ENCODE assay signal across 24 cellular contexts in the genomic region with DNA sequence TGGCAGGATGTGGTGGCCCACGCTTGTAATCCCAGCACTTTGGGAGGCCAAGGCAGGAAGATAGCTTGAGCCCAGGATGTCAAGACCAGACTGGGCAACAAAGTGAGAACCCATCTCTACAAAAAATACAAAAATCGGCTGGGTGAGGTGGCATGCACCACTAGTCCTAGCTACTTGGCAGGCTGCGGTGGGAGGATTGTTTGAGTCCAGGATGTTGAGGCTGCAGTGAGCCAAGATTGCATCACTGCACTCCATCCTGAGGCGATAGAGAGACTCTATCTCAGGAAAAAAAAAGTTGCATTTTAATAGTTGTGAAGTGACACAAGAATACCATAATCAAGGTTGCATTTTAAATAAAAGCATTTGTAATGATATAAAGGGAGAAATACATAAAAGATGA.
"Had no signal": no experiment of that assay in that cellular context is flagged by ENCODE, and none has a peak within 500 bp of the region (broad histone marks: within the 10 kb centered on the region; RNA-seq: fewer than 3 reads in every experiment).

No MANE protein-coding gene starts in this region.

- H3K9me3 ChIP-seq: colonic mucosa, vagina had no signal

- H3K4me3 Mint-ChIP-seq: dendritic cell treated with granulocyte-macrophage colony-stimulating factor and Interleukin-4, amounts not matched to agents 40 ng/mL and 50 ng/mL, for 4 days; memory B cell; natural killer cell; stimulated activated naive B cell treated with anti-CD40 and anti-IgM and Interleukin-4, amounts not matched to agents 10 μg/mL and 1 μg/mL and 100 μg/mL, for 72 hours; stimulated activated naive CD8-positive, alpha-beta T cell treated with anti-CD3 and anti-CD28 coated beads, Interleukin-15, Interleukin-2, amounts not matched to agents 100 ng/mL and 50 ng/mL, for 24 hours had no signal

- H3K27ac Mint-ChIP-seq: dendritic cell treated with granulocyte-macrophage colony-stimulating factor and Interleukin-4, amounts not matched to agents 40 ng/mL and 50 ng/mL, for 4 days; memory B cell; natural killer cell; stimulated activated naive B cell treated with anti-CD40 and anti-IgM and Interleukin-4, amounts not matched to agents 10 μg/mL and 1 μg/mL and 100 μg/mL, for 72 hours; stimulated activated naive CD8-positive, alpha-beta T cell treated with anti-CD3 and anti-CD28 coated beads, Interleukin-15, Interleukin-2, amounts not matched to agents 100 ng/mL and 50 ng/mL, for 24 hours had no signal

- H3K4me2 ChIP-seq: hepatocyte had no signal

- DNase-seq: colonic mucosa; effector CD8-positive, alpha-beta T cell; head of caudate nucleus; kidney; left ventricle myocardium inferior; lower lobe of right lung; natural killer cell; occipital lobe; ovary; posterior cingulate gyrus; psoas muscle; right cardiac atrium; spleen; stimulated activated CD4-positive, alpha-beta T cell treated with anti-CD3 and anti-CD28 coated beads, Interleukin-2, amount 100 ng/mL, for 48 hours; stimulated activated naive B cell treated with anti-CD40 and anti-IgM and Interleukin-4, amounts not matched to agents 10 μg/mL and 1 μg/mL and 100 μg/mL, for 72 hours; trophoblast cell had no signal

- H3K27me3 Mint-ChIP-seq: dendritic cell treated with granulocyte-macrophage colony-stimulating factor and Interleukin-4, amounts not matched to agents 40 ng/mL and 50 ng/mL, for 4 days; memory B cell; stimulated activated naive B cell treated with anti-CD40 and anti-IgM and Interleukin-4, amounts not matched to agents 10 μg/mL and 1 μg/mL and 100 μg/mL, for 72 hours; stimulated activated naive CD8-positive, alpha-beta T cell treated with anti-CD3 and anti-CD28 coated beads, Interleukin-15, Interleukin-2, amounts not matched to agents 100 ng/mL and 50 ng/mL, for 24 hours had no signal

- H2AFZ ChIP-seq: hepatocyte had no signal

- H3K27me3 ChIP-seq: colonic mucosa, esophagus muscularis mucosa, hepatocyte, ovary, spleen, suprapubic skin, vagina had no signal

- H3K27ac ChIP-seq: colonic mucosa, esophagus muscularis mucosa, hepatocyte, left ventricle myocardium inferior, lower lobe of right lung, ovary, psoas muscle, skin epidermis, spleen, suprapubic skin, vagina had no signal

- H3K4me1 Mint-ChIP-seq: memory B cell; natural killer cell; stimulated activated naive B cell treated with anti-CD40 and anti-IgM and Interleukin-4, amounts not matched to agents 10 μg/mL and 1 μg/mL and 100 μg/mL, for 72 hours had no signal

- H3K36me3 ChIP-seq: colonic mucosa, esophagus muscularis mucosa, left ventricle myocardium inferior, lower lobe of right lung, ovary, spleen, suprapubic skin, vagina had no signal

- ATAC-seq: lower lobe of right lung; natural killer cell; psoas muscle; right cardiac atrium; stimulated activated naive B cell treated with anti-CD40 and anti-IgM and Interleukin-4, amounts not matched to agents 10 μg/mL and 1 μg/mL and 100 μg/mL, for 72 hours had no signal

- H3K4me1 ChIP-seq: colonic mucosa, esophagus muscularis mucosa, left ventricle myocardium inferior, lower lobe of right lung, psoas muscle, spleen, suprapubic skin, vagina had no signal

- H3K4me3 ChIP-seq: colonic mucosa, esophagus muscularis mucosa, hepatocyte, left ventricle myocardium inferior, lower lobe of right lung, ovary, psoas muscle, skin epidermis, spleen, suprapubic skin, vagina had no signal

- H3K79me2 ChIP-seq: hepatocyte had no signal
